8 cellular contexts compared by ENCODE assay signal in the genomic region with DNA sequence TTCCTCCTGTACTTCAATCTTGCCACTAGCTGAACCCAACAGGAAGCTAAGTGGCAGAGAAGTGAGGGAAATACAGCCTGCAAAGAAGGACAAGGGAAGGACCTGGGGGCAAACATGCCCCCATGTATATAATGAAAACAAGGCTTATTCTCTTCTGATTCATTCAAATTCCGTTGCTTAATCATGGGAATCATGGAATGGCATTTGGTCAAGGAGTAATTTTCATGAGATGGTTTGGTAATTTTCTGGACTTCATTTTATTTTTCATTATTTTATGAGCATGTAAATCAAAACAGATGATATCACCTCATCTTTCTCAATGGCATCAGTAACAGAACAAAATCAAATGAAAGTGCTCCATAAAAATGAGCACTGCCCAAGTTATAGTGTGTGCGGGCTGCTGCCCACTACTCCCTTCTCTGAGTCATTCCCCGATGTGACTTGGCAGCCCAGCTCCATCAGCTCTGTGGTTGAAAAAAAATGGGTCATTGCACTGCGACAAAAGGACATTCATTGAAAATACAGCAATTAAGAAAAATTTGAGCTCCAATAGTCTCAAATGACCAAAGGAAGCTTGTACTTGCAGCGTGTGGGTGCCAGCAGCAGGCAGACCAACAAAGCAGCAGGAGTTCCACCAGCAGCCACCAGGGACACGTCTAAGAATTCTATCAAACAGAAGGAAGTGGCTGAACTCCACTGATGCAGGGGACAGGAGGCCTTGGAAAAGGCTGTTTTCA.
DNase-seq lines count a peak whose midpoint lies in the region; ATAC-seq and TF ChIP-seq lines count a peak whose summit lies in the region.

No MANE protein-coding gene starts in this region.

- H3K36me3 ChIP-seq in SK-N-SH (replicated peaks in 1 of 2; ENCODE audit: control insufficient read depth in 1 of 2, insufficient read depth in 2 of 2, low read length in 1 of 2) = no peaks in the 10 kb centered on the region
- H3K36me3 ChIP-seq in endodermal cell (ENCODE audit: control insufficient read depth, insufficient read depth, low read length) = no peaks in the 10 kb centered on the region
- no peaks in the 10 kb centered on the region for H3K36me3 ChIP-seq in MM.1S (replicated peaks; ENCODE audit: insufficient read depth, low read length)

- CTCF ChIA-PET in SK-N-SH (lab: Yijun Ruan, JAX) = interaction anchor here (1.1 to 1.6 kb wide), 5 partner anchors 13 to 76 kb away, joined by 3 to 4 read pairs (median 3); no protein-coding TSS in a partner anchor

- H3K9me3 ChIP-seq in SK-N-SH (no peaks in the 10 kb centered on the region), endodermal cell (ENCODE audit: control insufficient read depth, low read length) (peaks cover 8% of the 10 kb centered on the region), MM.1S (replicated peaks; ENCODE audit: insufficient read depth, low read length) (no peaks in the 10 kb centered on the region)

- H2AFZ ChIP-seq in SK-N-SH (ENCODE audit: low read depth) (no peak overlapping the region), MM.1S (ENCODE audit: low read length) (no peak overlapping the region)

- no peak overlapping the region for H3K4me3 ChIP-seq in AG10803 (ENCODE audit: low read length)
- H3K4me3 ChIP-seq in SK-N-SH (ENCODE audit: low read depth in 2 of 2, low read length in 1 of 2) = no peak overlapping the region
- H3K4me3 ChIP-seq in endodermal cell (ENCODE audit: low read length) = no peak overlapping the region
- H3K4me3 ChIP-seq in MM.1S (ENCODE audit: low read length) = no peak overlapping the region

- H3K4me2 ChIP-seq in SK-N-SH (no peak overlapping the region), MM.1S (ENCODE audit: low read depth, low read length) (no peak overlapping the region)

- no peaks in the 10 kb centered on the region for H3K9me2 ChIP-seq in SK-N-SH
- no peaks in the 10 kb centered on the region for H3K9me2 ChIP-seq in MM.1S (replicated peaks; ENCODE audit: insufficient read depth, low read length)

- TF ChIP-seq CTCF in AG10803 (conservative IDR thresholded peaks at IDR 0.05; ENCODE audit: low read length) (peak; percentile 48), SK-N-SH (IDR thresholded peaks at IDR 0.05) (peak; percentile 45), endodermal cell (conservative IDR thresholded peaks at IDR 0.05) (peak; percentile 80), MM.1S (IDR thresholded peaks at IDR 0.05; ENCODE audit: low read length) (no peak)

- no peaks in the 10 kb centered on the region for H4K20me1 ChIP-seq in SK-N-SH (ENCODE audit: insufficient read depth)
- no peaks in the 10 kb centered on the region for H4K20me1 ChIP-seq in MM.1S (ENCODE audit: insufficient read depth, low read length)

- peaks cover 20% of the 10 kb centered on the region for H3K4me1 Mint-ChIP-seq in endodermal cell

- H3K4me3 Mint-ChIP-seq in endodermal cell = no peak overlapping the region

- no peak overlapping the region for H3K27ac Mint-ChIP-seq in endodermal cell

- H3K27ac ChIP-seq in SK-N-SH (ENCODE audit: low read depth in 2 of 2, low read length in 1 of 2) (no peak overlapping the region), endodermal cell (ENCODE audit: low read depth, low read length) (no peak overlapping the region), MM.1S (ENCODE audit: low read length) (no peak overlapping the region)

- no peaks in the 10 kb centered on the region for H3K27me3 Mint-ChIP-seq in endodermal cell (ENCODE audit: insufficient read depth)

- no peak for TF ChIP-seq EP300 in SK-N-SH (IDR thresholded peaks at IDR 0.05; ENCODE audit: borderline replicate concordance in 1 of 2, low read depth in 1 of 2, low read length in 1 of 2)

- H3K27me3 ChIP-seq in SK-N-SH (ENCODE audit: insufficient read depth) (no peaks in the 10 kb centered on the region), endodermal cell (ENCODE audit: control insufficient read depth, insufficient read depth, low read length, poor library complexity, severe bottlenecking) (no peaks in the 10 kb centered on the region), MM.1S (replicated peaks; ENCODE audit: insufficient read depth, low read length) (no peaks in the 10 kb centered on the region)

- H3F3A ChIP-seq in SK-N-SH (replicated peaks; ENCODE audit: insufficient read depth) (no peaks in the 10 kb centered on the region), MM.1S (ENCODE audit: insufficient read depth, low read length) (no peaks in the 10 kb centered on the region)

- POLR2A ChIA-PET in SK-N-SH (lab: Yijun Ruan, JAX) = no interaction called here

- H3K36me3 Mint-ChIP-seq in endodermal cell (ENCODE audit: low read depth) = no peaks in the 10 kb centered on the region

- no peak for TF ChIP-seq RAD21 in SK-N-SH (IDR thresholded peaks at IDR 0.05; ENCODE audit: low read length)

- H3K79me2 ChIP-seq in SK-N-SH (ENCODE audit: insufficient read depth) (no peaks in the 10 kb centered on the region), MM.1S (ENCODE audit: low read length) (no peaks in the 10 kb centered on the region)

- H3K9me3 Mint-ChIP-seq in endodermal cell = peaks cover 15% of the 10 kb centered on the region

- 34% methylated on average over 6 of the region's 6 CpGs for WGBS in SK-N-SH (ENCODE audit: low lambda C conversion rate)
- 65 to 75% methylated on average over 5 to 6 of the region's 6 CpGs for WGBS in endodermal cell (ENCODE audit: insufficient coverage in 1 of 2, insufficient read length in 1 of 2), 2 experiments

- H3K9ac ChIP-seq in SK-N-SH (no peak overlapping the region), endodermal cell (ENCODE audit: extremely low read depth, low read length, poor library complexity, severe bottlenecking) (no peak overlapping the region), MM.1S (ENCODE audit: low read length) (no peak overlapping the region)

- DNase-seq in AG10803 (ENCODE audit: low read depth) = peak; percentile 38
- peak; percentile 18 for DNase-seq in SK-N-SH
- DNase-seq in endodermal cell = peak; percentile 86
- DNase-seq in myocyte (ENCODE audit: low read depth) = peak; percentile 43
- DNase-seq in MM.1S = no peak
- DNase-seq in NCI-H1417 (lab: John Stamatoyannopoulos, UW) = no peak
- no peak for DNase-seq in central memory CD4-positive, alpha-beta T cell

- H3K4me1 ChIP-seq in SK-N-SH (ENCODE audit: control insufficient read depth in 1 of 2, insufficient read depth in 2 of 2, low read depth in 1 of 2, low read length in 1 of 2) (peaks cover 0 to 8% of the 10 kb centered on the region in 2 experiments; a peak in 1 of 4 replicates), endodermal cell (ENCODE audit: control insufficient read depth, insufficient read depth, low read length) (peaks cover 17% of the 10 kb centered on the region), MM.1S (ENCODE audit: low read length) (no peaks in the 10 kb centered on the region)

- peak; percentile 46 for ATAC-seq in GM18868 (IDR thresholded peaks at IDR 0.05; ENCODE audit: unreplicated experiment)

TF ChIP-seq in SK-N-SH, 30 proteins besides CTCF, POLR2A, EP300 and RAD21:
- TF ChIP-seq SMC3 (IDR thresholded peaks at IDR 0.05; ENCODE audit: low read depth, low read length) (no peak), MXI1 (IDR thresholded peaks at IDR 0.05; ENCODE audit: low read depth, low read length) (no peak), FOSL2 (IDR thresholded peaks at IDR 0.05; ENCODE audit: borderline replicate concordance, low read depth) (no peak), GATA2 (CRISPR knock-in tag; IDR thresholded peaks at IDR 0.05) (no peak), FOXM1 (IDR thresholded peaks at IDR 0.05; ENCODE audit: low read depth) (no peak), ELF1 (IDR thresholded peaks at IDR 0.05) (no peak), MEF2A (IDR thresholded peaks at IDR 0.05; ENCODE audit: borderline replicate concordance, low read depth) (no peak), CHD2 (IDR thresholded peaks at IDR 0.05; ENCODE audit: low read length, partially characterized antibody) (no peak), RXRA (IDR thresholded peaks at IDR 0.05; ENCODE audit: borderline replicate concordance, low read depth) (no peak), TCF12 (IDR thresholded peaks at IDR 0.05) (no peak), FOXJ3 (CRISPR knock-in tag; IDR thresholded peaks at IDR 0.05) (no peak)
- TF ChIP-seq, protein P1, sequence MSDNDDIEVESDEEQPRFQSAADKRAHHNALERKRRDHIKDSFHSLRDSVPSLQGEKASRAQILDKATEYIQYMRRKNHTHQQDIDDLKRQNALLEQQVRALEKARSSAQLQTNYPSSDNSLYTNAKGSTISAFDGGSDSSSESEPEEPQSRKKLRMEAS (IDR thresholded peaks at IDR 0.05; ENCODE audit: low read depth) = no peak
TF ChIP-seq in SK-N-SH: peak in this region for 0.

Comparison
In these comparisons a context has a peak if more than half of its experiments do, and no peak if none do; other contexts are left out.
1. DNase-seq: peak in AG10803 (single experiment), SK-N-SH (single experiment), endodermal cell (single experiment) and myocyte (single experiment); none in MM.1S (single experiment), NCI-H1417 (0 of 3) and central memory CD4-positive, alpha-beta T cell (single experiment).